21 cellular contexts compared by ENCODE assay signal in genomic region chr6:44665683-44666082, GRCh38.
"Had no signal": no experiment of that assay in that cellular context is flagged by ENCODE, and none has a peak within 500 bp of the region (broad histone marks: within the 10 kb centered on the region; RNA-seq: fewer than 3 reads in every experiment).

No MANE protein-coding gene starts in this region.

- H3K4me1 Mint-ChIP-seq: activated CD4-positive, alpha-beta T cell treated with anti-CD3 and anti-CD28 coated beads for 36 hours had no signal

- H3K27me3 ChIP-seq: body of pancreas, gastrocnemius medialis, suprapubic skin, upper lobe of left lung had no signal

- H3K4me3 Mint-ChIP-seq: activated CD4-positive, alpha-beta memory T cell treated with anti-CD3 and anti-CD28 coated beads for 36 hours; activated CD4-positive, alpha-beta T cell treated with anti-CD3 and anti-CD28 coated beads for 36 hours; activated CD8-positive, alpha-beta memory T cell treated with anti-CD3 and anti-CD28 coated beads, Interleukin-2, amount 10 ng/mL, durations not matched to agents 7 days and 5 days; activated naive CD8-positive, alpha-beta T cell treated with anti-CD3 and anti-CD28 coated beads for 36 hours; natural killer cell treated with Interleukin-12 subunit alpha and Interleukin-12 subunit beta and Interleukin-15 and Interleukin-18, amount 100 ng/mL, for 72 hours; WTC11 had no signal

- H3K36me3 Mint-ChIP-seq: activated CD4-positive, alpha-beta memory T cell treated with anti-CD3 and anti-CD28 coated beads for 36 hours; activated CD8-positive, alpha-beta memory T cell treated with anti-CD3 and anti-CD28 coated beads, Interleukin-2, amount 10 ng/mL, durations not matched to agents 7 days and 5 days; activated naive CD8-positive, alpha-beta T cell treated with anti-CD3 and anti-CD28 coated beads for 36 hours; mesothelial cell of epicardium; natural killer cell treated with Interleukin-12 subunit alpha and Interleukin-12 subunit beta and Interleukin-15 and Interleukin-18, amount 100 ng/mL, for 72 hours; WTC11 had no signal

- DNase-seq: activated CD4-positive, alpha-beta memory T cell treated with anti-CD3 and anti-CD28 coated beads for 36 hours; activated CD4-positive, alpha-beta T cell treated with anti-CD3 and anti-CD28 coated beads for 36 hours; activated CD8-positive, alpha-beta memory T cell treated with anti-CD3 and anti-CD28 coated beads, Interleukin-2, amount 10 ng/mL, durations not matched to agents 7 days and 5 days; activated naive CD4-positive, alpha-beta T cell; activated naive CD8-positive, alpha-beta T cell treated with anti-CD3 and anti-CD28 coated beads for 36 hours; amygdala; body of pancreas; caudate nucleus; erythroblast; gastrocnemius medialis; lower lobe of right lung; stimulated activated CD4-positive, alpha-beta T cell treated with anti-CD3 and anti-CD28 coated beads, Interleukin-12 subunit alpha, Interleukin-12 subunit beta, amount 100 ng/mL, for 4 hours; stimulated activated CD4-positive, alpha-beta T cell treated with anti-CD3 and anti-CD28 coated beads, Interleukin-1b, Interleukin-23, amount 100 ng/mL, for 48 hours; stimulated activated naive CD8-positive, alpha-beta T cell treated with anti-CD3 and anti-CD28 coated beads, Interleukin-15, Interleukin-2, amounts not matched to agents 100 U/mL and 50 U/mL, for 24 hours; SW 1271; T-helper 2 cell had no signal

- H3K27me3 Mint-ChIP-seq: activated CD4-positive, alpha-beta memory T cell treated with anti-CD3 and anti-CD28 coated beads for 36 hours; activated CD4-positive, alpha-beta T cell treated with anti-CD3 and anti-CD28 coated beads for 36 hours; activated CD8-positive, alpha-beta memory T cell treated with anti-CD3 and anti-CD28 coated beads, Interleukin-2, amount 10 ng/mL, durations not matched to agents 7 days and 5 days; activated naive CD8-positive, alpha-beta T cell treated with anti-CD3 and anti-CD28 coated beads for 36 hours had no signal

- ATAC-seq: activated CD4-positive, alpha-beta T cell treated with anti-CD3 and anti-CD28 coated beads for 36 hours; activated CD8-positive, alpha-beta memory T cell treated with anti-CD3 and anti-CD28 coated beads, Interleukin-2, amount 10 ng/mL, durations not matched to agents 7 days and 5 days; body of pancreas; gastrocnemius medialis; lower lobe of right lung; natural killer cell treated with Interleukin-12 subunit alpha and Interleukin-12 subunit beta and Interleukin-15 and Interleukin-18, amount 100 ng/mL, for 72 hours; stimulated activated naive CD8-positive, alpha-beta T cell treated with anti-CD3 and anti-CD28 coated beads, Interleukin-15, Interleukin-2, amounts not matched to agents 100 U/mL and 50 U/mL, for 24 hours; WTC11 had no signal

- H3K27ac Mint-ChIP-seq: activated CD4-positive, alpha-beta memory T cell treated with anti-CD3 and anti-CD28 coated beads for 36 hours; activated CD4-positive, alpha-beta T cell treated with anti-CD3 and anti-CD28 coated beads for 36 hours; activated CD8-positive, alpha-beta memory T cell treated with anti-CD3 and anti-CD28 coated beads, Interleukin-2, amount 10 ng/mL, durations not matched to agents 7 days and 5 days; activated naive CD8-positive, alpha-beta T cell treated with anti-CD3 and anti-CD28 coated beads for 36 hours; natural killer cell treated with Interleukin-12 subunit alpha and Interleukin-12 subunit beta and Interleukin-15 and Interleukin-18, amount 100 ng/mL, for 72 hours; WTC11 had no signal

- H3K4me1 ChIP-seq: body of pancreas, gastrocnemius medialis had no signal

- H3K27ac ChIP-seq: body of pancreas, gastrocnemius medialis, lower lobe of right lung, suprapubic skin, upper lobe of left lung had no signal

- H3K4me3 ChIP-seq: body of pancreas, gastrocnemius medialis, lower lobe of right lung, suprapubic skin, upper lobe of left lung had no signal

- H3K9me3 ChIP-seq: body of pancreas, gastrocnemius medialis, lower lobe of right lung, suprapubic skin, upper lobe of left lung had no signal

- H3K9me3 Mint-ChIP-seq: activated CD4-positive, alpha-beta memory T cell treated with anti-CD3 and anti-CD28 coated beads for 36 hours; activated naive CD8-positive, alpha-beta T cell treated with anti-CD3 and anti-CD28 coated beads for 36 hours; mesothelial cell of epicardium; natural killer cell treated with Interleukin-12 subunit alpha and Interleukin-12 subunit beta and Interleukin-15 and Interleukin-18, amount 100 ng/mL, for 72 hours; WTC11 had no signal

- H3K36me3 ChIP-seq: gastrocnemius medialis, lower lobe of right lung, suprapubic skin, upper lobe of left lung had no signal
